10 cellular contexts compared by ENCODE assay signal in genomic region chr11:3969613-3970012, GRCh38.
DNase-seq lines count a peak whose midpoint lies in the region; ATAC-seq and TF ChIP-seq lines count a peak whose summit lies in the region.
"Had no signal": no experiment of that assay in that cellular context is flagged by ENCODE, and none has a peak within 500 bp of the region (broad histone marks: within the 10 kb centered on the region; RNA-seq: fewer than 3 reads in every experiment).

No MANE protein-coding gene starts in this region.

- no peak overlapping the region for H3K4me2 ChIP-seq in neural progenitor cell

- H3K4me1 ChIP-seq in neural progenitor cell (no peaks in the 10 kb centered on the region), Caco-2 (no peaks in the 10 kb centered on the region)

- H3K27ac ChIP-seq in neural progenitor cell = no peak overlapping the region

- intact Hi-C loops in activated T-helper 2 cell treated with anti-CD3 and anti-CD28 coated beads, Interferon-gamma antibody, Interleukin-2, Interleukin-4, amounts not matched to agents 10 μg/mL and 5 μg/mL and 100 μg/mL, durations not matched to agents 14 hours and 24 hours and 36 hours (cut with micrococcal nuclease) = loop anchor here (1.0 to 2.0 kb wide), 2 partner anchors 15 to 22 kb away; no protein-coding TSS in a partner anchor
- intact Hi-C loops in Caco-2 (cut with micrococcal nuclease; ENCODE audit: unreplicated experiment) = no loop called here

- H2AFZ ChIP-seq in neural progenitor cell (replicated peaks) = no peak overlapping the region

- no peaks in the 10 kb centered on the region for H3K36me3 ChIP-seq in neural progenitor cell
- no peaks in the 10 kb centered on the region for H3K36me3 ChIP-seq in Caco-2 (ENCODE audit: control insufficient read depth, insufficient read depth, low read length)

- H3K4me3 Mint-ChIP-seq in activated T-cell treated with anti-CD3 and anti-CD28 coated beads, Interleukin-2, amount 50 U/mL, for 24 hours = peak overlapping the region; percentile 53
- H3K4me3 Mint-ChIP-seq in activated T-helper 2 cell treated with anti-CD3 and anti-CD28 coated beads, Interferon-gamma antibody, Interleukin-2, Interleukin-4, amounts not matched to agents 10 μg/mL and 5 μg/mL and 100 μg/mL, durations not matched to agents 14 hours and 24 hours and 36 hours (ENCODE audit: low read depth) = peak overlapping the region; percentile 48
- H3K4me3 Mint-ChIP-seq in neural progenitor cell (no peak overlapping the region), Caco-2 (ENCODE audit: unreplicated experiment) (no peak overlapping the region)

- DNase-seq in activated T-cell treated with anti-CD3 and anti-CD28 coated beads, Interleukin-2, amount 50 U/mL, for 24 hours = no peak
- no peak for DNase-seq in activated T-cell treated with anti-CD3 and anti-CD28 coated beads, Interleukin-2, amount 50 U/mL, for 48 hours
- no peak for DNase-seq in activated T-helper 2 cell treated with anti-CD3 and anti-CD28 coated beads, Interferon-gamma antibody, Interleukin-2, Interleukin-4, amounts not matched to agents 10 μg/mL and 5 μg/mL and 100 μg/mL, durations not matched to agents 14 hours and 24 hours and 36 hours (ENCODE audit: low spot score)
- DNase-seq in neural progenitor cell (ENCODE audit: low spot score) (no peak), Caco-2 (no peak), GM19238 (ENCODE audit: insufficient read length, low spot score) (no peak)
- DNase-seq: occipital lobe, Right ventricle myocardium superior had no signal

- H3K4me3 ChIP-seq in neural progenitor cell = no peak overlapping the region
- H3K4me3 ChIP-seq in Caco-2 (ENCODE audit: low read depth, low read length) = no peak overlapping the region

- H3K27me3 ChIP-seq in neural progenitor cell = no peaks in the 10 kb centered on the region
- no peaks in the 10 kb centered on the region for H3K27me3 ChIP-seq in Caco-2 (replicated peaks; ENCODE audit: control insufficient read depth, insufficient read depth, low read length)

- no peaks in the 10 kb centered on the region for H3K27me3 Mint-ChIP-seq in activated T-cell treated with anti-CD3 and anti-CD28 coated beads, Interleukin-2, amount 50 U/mL, for 24 hours
- H3K27me3 Mint-ChIP-seq in activated T-helper 2 cell treated with anti-CD3 and anti-CD28 coated beads, Interferon-gamma antibody, Interleukin-2, Interleukin-4, amounts not matched to agents 10 μg/mL and 5 μg/mL and 100 μg/mL, durations not matched to agents 14 hours and 24 hours and 36 hours (ENCODE audit: low read depth) = no peaks in the 10 kb centered on the region
- peaks cover 2% of the 10 kb centered on the region for H3K27me3 Mint-ChIP-seq in neural progenitor cell (ENCODE audit: insufficient read depth, low read depth)
- no peaks in the 10 kb centered on the region for H3K27me3 Mint-ChIP-seq in Caco-2 (ENCODE audit: insufficient read depth, unreplicated experiment)

- no peaks in the 10 kb centered on the region for H3K79me2 ChIP-seq in neural progenitor cell (ENCODE audit: low read depth)

- no peaks in the 10 kb centered on the region for H3K9me3 Mint-ChIP-seq in activated T-cell treated with anti-CD3 and anti-CD28 coated beads, Interleukin-2, amount 50 U/mL, for 24 hours
- no peaks in the 10 kb centered on the region for H3K9me3 Mint-ChIP-seq in activated T-helper 2 cell treated with anti-CD3 and anti-CD28 coated beads, Interferon-gamma antibody, Interleukin-2, Interleukin-4, amounts not matched to agents 10 μg/mL and 5 μg/mL and 100 μg/mL, durations not matched to agents 14 hours and 24 hours and 36 hours
- no peaks in the 10 kb centered on the region for H3K9me3 Mint-ChIP-seq in neural progenitor cell
- no peaks in the 10 kb centered on the region for H3K9me3 Mint-ChIP-seq in Caco-2 (ENCODE audit: unreplicated experiment)

- peaks cover 81% of the 10 kb centered on the region for H3K4me1 Mint-ChIP-seq in activated T-cell treated with anti-CD3 and anti-CD28 coated beads, Interleukin-2, amount 50 U/mL, for 24 hours (ENCODE audit: low read depth)
- H3K4me1 Mint-ChIP-seq in activated T-helper 2 cell treated with anti-CD3 and anti-CD28 coated beads, Interferon-gamma antibody, Interleukin-2, Interleukin-4, amounts not matched to agents 10 μg/mL and 5 μg/mL and 100 μg/mL, durations not matched to agents 14 hours and 24 hours and 36 hours (ENCODE audit: low read depth) = peaks cover 52% of the 10 kb centered on the region
- H3K4me1 Mint-ChIP-seq in neural progenitor cell (no peaks in the 10 kb centered on the region), Caco-2 (ENCODE audit: low read depth, unreplicated experiment) (no peaks in the 10 kb centered on the region)

- H3K36me3 Mint-ChIP-seq in activated T-cell treated with anti-CD3 and anti-CD28 coated beads, Interleukin-2, amount 50 U/mL, for 24 hours (ENCODE audit: low read depth) = peaks cover 66% of the 10 kb centered on the region
- H3K36me3 Mint-ChIP-seq in activated T-helper 2 cell treated with anti-CD3 and anti-CD28 coated beads, Interferon-gamma antibody, Interleukin-2, Interleukin-4, amounts not matched to agents 10 μg/mL and 5 μg/mL and 100 μg/mL, durations not matched to agents 14 hours and 24 hours and 36 hours (ENCODE audit: low read depth) = peaks cover 48% of the 10 kb centered on the region
- H3K36me3 Mint-ChIP-seq in neural progenitor cell (peaks cover 3% of the 10 kb centered on the region), Caco-2 (ENCODE audit: insufficient read depth, unreplicated experiment) (peaks cover 12% of the 10 kb centered on the region)

- TF ChIP-seq CTCF in neural progenitor cell (IDR thresholded peaks at IDR 0.05) = no peak
- TF ChIP-seq CTCF in Caco-2 (IDR thresholded peaks at IDR 0.05; ENCODE audit: insufficient read depth in 1 of 2, low read depth in 1 of 2, low read length in 1 of 2, severe bottlenecking in 1 of 2, unreplicated experiment in 1 of 2) = no peak

- H3K27ac Mint-ChIP-seq in activated T-cell treated with anti-CD3 and anti-CD28 coated beads, Interleukin-2, amount 50 U/mL, for 24 hours = peak overlapping the region; percentile 87
- H3K27ac Mint-ChIP-seq in activated T-helper 2 cell treated with anti-CD3 and anti-CD28 coated beads, Interferon-gamma antibody, Interleukin-2, Interleukin-4, amounts not matched to agents 10 μg/mL and 5 μg/mL and 100 μg/mL, durations not matched to agents 14 hours and 24 hours and 36 hours = peak overlapping the region; percentile 88
- H3K27ac Mint-ChIP-seq in neural progenitor cell (peak overlapping the region; percentile 16), Caco-2 (ENCODE audit: unreplicated experiment) (no peak overlapping the region)

- no peaks in the 10 kb centered on the region for H4K20me1 ChIP-seq in neural progenitor cell (ENCODE audit: low read depth)

- CTCF ChIA-PET in Caco-2 (lab: Charles Lee) = no interaction called here

- H3K9me3 ChIP-seq in neural progenitor cell (ENCODE audit: low read depth) = no peaks in the 10 kb centered on the region
- H3K9me3 ChIP-seq in Caco-2 = no peaks in the 10 kb centered on the region

- POLR2A ChIA-PET in Caco-2 (lab: Charles Lee) = no interaction called here

- ATAC-seq in HG02884 (IDR thresholded peaks at IDR 0.05; ENCODE audit: unreplicated experiment) = peak; percentile 48
- ATAC-seq in HG03378 (IDR thresholded peaks at IDR 0.05; ENCODE audit: unreplicated experiment) = no peak

- H3K9ac ChIP-seq in neural progenitor cell = no peak overlapping the region

- no TSS peak for BruUV-seq in Caco-2 (replicated peaks; lab: Mats Ljungman, UMichigan)

- no peaks in the 10 kb centered on the region for H3F3A ChIP-seq in neural progenitor cell (ENCODE audit: low read depth)

Comparison
In these comparisons a context has a peak if more than half of its experiments do, and no peak if none do; other contexts are left out.
1. H3K4me3 Mint-ChIP-seq: peak in activated T-cell treated with anti-CD3 and anti-CD28 coated beads, Interleukin-2, amount 50 U/mL, for 24 hours (single experiment) and activated T-helper 2 cell treated with anti-CD3 and anti-CD28 coated beads, Interferon-gamma antibody, Interleukin-2, Interleukin-4, amounts not matched to agents 10 μg/mL and 5 μg/mL and 100 μg/mL, durations not matched to agents 14 hours and 24 hours and 36 hours (single experiment); none in neural progenitor cell (single experiment) and Caco-2 (single experiment).